Comparison of ENCODE assay signal across 16 cellular contexts in the genomic region with DNA sequence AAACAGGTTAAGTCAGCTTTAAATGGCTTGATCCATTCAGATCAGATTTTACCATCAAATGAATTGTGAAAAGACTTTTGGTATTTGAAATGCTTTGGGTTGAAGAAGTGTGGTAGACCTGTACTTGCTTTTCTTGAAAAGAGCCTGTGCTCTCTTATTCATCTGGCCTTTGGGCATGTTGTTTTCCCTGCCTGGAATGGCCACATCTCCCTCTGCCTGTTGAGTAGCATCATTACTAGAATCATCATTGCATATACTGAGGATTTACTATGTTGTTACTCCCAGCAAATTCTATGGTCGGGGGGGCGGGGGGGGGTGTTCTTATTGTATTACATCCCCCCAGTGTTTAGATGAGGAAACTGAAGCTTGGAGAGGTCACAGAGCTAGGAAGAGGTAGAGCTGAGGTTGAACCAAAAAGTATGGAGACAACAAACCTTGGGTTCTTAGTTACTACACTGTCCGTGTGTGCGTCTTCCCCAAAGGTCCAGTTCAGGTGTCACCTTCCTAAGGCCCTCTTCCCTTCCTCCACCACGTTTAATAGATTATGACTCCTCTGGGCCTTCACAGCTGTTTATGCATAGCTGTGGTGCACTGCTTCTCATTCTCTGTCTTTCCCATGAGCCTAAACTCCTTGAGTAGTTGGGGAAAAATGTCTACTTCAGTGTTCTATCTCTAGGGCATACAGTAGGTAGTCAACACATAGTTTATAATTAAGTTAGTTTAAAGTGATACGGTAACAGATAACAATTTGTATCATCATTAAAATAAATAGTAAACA.
DNase-seq lines count a peak whose midpoint lies in the region; ATAC-seq, FAIRE-seq and TF ChIP-seq lines count a peak whose summit lies in the region.
"Had no signal": no experiment of that assay in that cellular context is flagged by ENCODE, and none has a peak within 500 bp of the region (broad histone marks: within the 10 kb centered on the region; RNA-seq: fewer than 3 reads in every experiment).

No MANE protein-coding gene starts in this region.

- H3K79me1 ChIP-seq in H1 (ENCODE audit: low read depth, low read length): no peaks in the 10 kb centered on the region

- H4K20me1 ChIP-seq in H1 (replicated peaks in 1 of 2; ENCODE audit: control insufficient read depth in 1 of 2, insufficient read depth in 2 of 2, low read length in 2 of 2): no peaks in the 10 kb centered on the region

- no peak overlapping the region for H2AFZ ChIP-seq in H1 (ENCODE audit: low read length)

- H3K9ac ChIP-seq in H1 (replicated peaks in 1 of 4; ENCODE audit: extremely low read depth in 1 of 4, low read depth in 3 of 4, low read length in 3 of 4): no peak overlapping the region

- H3K4ac ChIP-seq in H1 (replicated peaks; ENCODE audit: insufficient read length, low read depth, low read length): no peak overlapping the region

- no peak overlapping the region for H3K27ac ChIP-seq in Panc1 (ENCODE audit: low read length)
- no peak overlapping the region for H3K27ac ChIP-seq in H1 (ENCODE audit: low read depth, low read length)
- H3K27ac ChIP-seq: 22Rv1, gastroesophageal sphincter, thyroid gland had no signal

- H3K23ac ChIP-seq in H1 (ENCODE audit: insufficient read length): no peak overlapping the region

- H3K27ac Mint-ChIP-seq in osteocyte (ENCODE audit: unreplicated experiment): no peak overlapping the region
- H3K27ac Mint-ChIP-seq in activated T-cell treated with anti-CD3 and anti-CD28 coated beads, Interleukin-2, amount 50 U/mL, for 72 hours: no peak overlapping the region
- H3K27ac Mint-ChIP-seq: activated naive CD4-positive, alpha-beta T cell treated with anti-CD3 and anti-CD28 coated beads for 36 hours had no signal

- no peak for FAIRE-seq in H1 (lab: Jason Lieb, UNC)
- FAIRE-seq: D721Med had no signal

- ATAC-seq in Panc1 (no peak), HG03354 (IDR thresholded peaks at IDR 0.05; ENCODE audit: poor library complexity, severe bottlenecking, unreplicated experiment) (no peak)
- no peak for ATAC-seq in activated T-cell treated with anti-CD3 and anti-CD28 coated beads, Interleukin-2, amount 50 U/mL, for 72 hours (replicated peaks in 1 of 2)
- ATAC-seq: gastroesophageal sphincter, left lobe of liver had no signal

- H2BK5ac ChIP-seq in H1 (ENCODE audit: low read depth, low read length): no peak overlapping the region

- H2BK12ac ChIP-seq in H1 (ENCODE audit: low read depth, low read length): no peak overlapping the region

- no peak overlapping the region for H2BK120ac ChIP-seq in H1 (replicated peaks; ENCODE audit: low read depth, low read length)

- in situ Hi-C loops in Panc1 (cut with HindIII; ENCODE audit: low pct_unique_long_range_greater_than_20kb, low sequenced_read_pairs): no loop called here

- peak; percentile 49 to 52 for TF ChIP-seq RAD21 in H1 (IDR thresholded peaks at IDR 0.05 in 1 of 2, conservative IDR thresholded peaks at IDR 0.05 in 1 of 2; ENCODE audit: low read depth in 2 of 2, low read length in 2 of 2)

- no peak overlapping the region for H3K4me3 Mint-ChIP-seq in osteocyte (ENCODE audit: unreplicated experiment)
- H3K4me3 Mint-ChIP-seq in activated T-cell treated with anti-CD3 and anti-CD28 coated beads, Interleukin-2, amount 50 U/mL, for 72 hours: no peak overlapping the region
- H3K4me3 Mint-ChIP-seq: activated naive CD4-positive, alpha-beta T cell treated with anti-CD3 and anti-CD28 coated beads for 36 hours had no signal

- H3K36me3 ChIP-seq in Panc1 (ENCODE audit: control insufficient read depth, insufficient read depth, low read length) (no peaks in the 10 kb centered on the region), H1 (ENCODE audit: control insufficient read depth in 2 of 4, insufficient read depth in 4 of 4, low read length in 3 of 4) (no peaks in the 10 kb centered on the region)
- H3K36me3 ChIP-seq: gastroesophageal sphincter, thyroid gland had no signal

- H3K23me2 ChIP-seq in H1 (ENCODE audit: low read depth, low read length): no peaks in the 10 kb centered on the region; the same call in 1 of the 2 replicates

- H4K8ac ChIP-seq in H1 (ENCODE audit: extremely low read depth, insufficient read depth, low read length): no peak overlapping the region

- no peak overlapping the region for H2BK15ac ChIP-seq in H1 (ENCODE audit: low read length)

- POLR2A ChIA-PET in Panc1 (lab: Charles Lee): no interaction called here
- POLR2A ChIA-PET in H1 (lab: Charles Lee; ENCODE audit: partially characterized antibody): no interaction called here

- peak overlapping the region; percentile 54; the same call in 1 of the 2 replicates for H2AK5ac ChIP-seq in H1 (ENCODE audit: low read depth, low read length)

- H3K36me3 Mint-ChIP-seq in osteocyte (ENCODE audit: unreplicated experiment): no peaks in the 10 kb centered on the region
- peaks cover 0 to 4% of the 10 kb centered on the region in 2 donors for H3K36me3 Mint-ChIP-seq in activated T-cell treated with anti-CD3 and anti-CD28 coated beads, Interleukin-2, amount 50 U/mL, for 72 hours (ENCODE audit: insufficient read depth in 2 of 2)

- H3K4me2 ChIP-seq in H1 (ENCODE audit: insufficient read depth in 1 of 2, low read depth in 2 of 2, low read length in 2 of 2): no peak overlapping the region

- no peaks in the 10 kb centered on the region for H3K79me2 ChIP-seq in H1 (ENCODE audit: control insufficient read depth in 1 of 2, insufficient read depth in 2 of 2, low read length in 2 of 2)

- H3K9me3 ChIP-seq in Panc1 (ENCODE audit: control insufficient read depth, insufficient read depth, low read depth, low read length) (no peaks in the 10 kb centered on the region), H1 (ENCODE audit: insufficient read depth in 2 of 2, low read depth in 1 of 2, low read length in 1 of 2) (no peaks in the 10 kb centered on the region)
- H3K9me3 ChIP-seq: gastroesophageal sphincter, thyroid gland had no signal

- intact Hi-C loops in Panc1 (cut with micrococcal nuclease; ENCODE audit: unreplicated experiment): no loop called here

- H2BK20ac ChIP-seq in H1 (ENCODE audit: low read length): no peak overlapping the region

- CTCF ChIA-PET in Panc1 (lab: Charles Lee) (no interaction called here), H1 (lab: Charles Lee; ENCODE audit: partially characterized antibody) (interaction anchor here (0.6 to 1.9 kb wide), 5 partner anchors 11 to 123 kb away, joined by 3 to 6 read pairs (median 3); no protein-coding TSS in a partner anchor)

- H3K4me1 Mint-ChIP-seq in osteocyte (ENCODE audit: unreplicated experiment): peaks cover 7% of the 10 kb centered on the region
- H3K4me1 Mint-ChIP-seq in activated T-cell treated with anti-CD3 and anti-CD28 coated beads, Interleukin-2, amount 50 U/mL, for 72 hours (ENCODE audit: low read depth): peaks cover 20% of the 10 kb centered on the region

- no peak overlapping the region for H3K18ac ChIP-seq in H1 (ENCODE audit: extremely low read depth, low read length)

- no TSS peak for BruUV-seq in Panc1 (replicated peaks; lab: Mats Ljungman, UMichigan)

- H3K9me3 Mint-ChIP-seq in osteocyte (ENCODE audit: unreplicated experiment): no peaks in the 10 kb centered on the region
- no peaks in the 10 kb centered on the region for H3K9me3 Mint-ChIP-seq in activated T-cell treated with anti-CD3 and anti-CD28 coated beads, Interleukin-2, amount 50 U/mL, for 72 hours
- H3K9me3 Mint-ChIP-seq: activated naive CD4-positive, alpha-beta T cell treated with anti-CD3 and anti-CD28 coated beads for 36 hours had no signal

- no peaks in the 10 kb centered on the region for H3K4me1 ChIP-seq in Panc1 (ENCODE audit: control insufficient read depth, insufficient read depth, low read length)
- peaks cover 0 to 7% (median 2%) of the 10 kb centered on the region in 4 experiments; a peak in 2 of 7 replicates for H3K4me1 ChIP-seq in H1 (replicated peaks in 1 of 4; ENCODE audit: control insufficient read depth in 3 of 4, insufficient read depth in 4 of 4, low read length in 3 of 4)
- H3K4me1 ChIP-seq: gastroesophageal sphincter, thyroid gland had no signal

- H3K27me3 ChIP-seq in Panc1 (ENCODE audit: control insufficient read depth, insufficient read depth, low read length): no peaks in the 10 kb centered on the region
- H3K27me3 ChIP-seq in H1 (replicated peaks in 1 of 4; ENCODE audit: control insufficient read depth in 3 of 4, extremely low read depth in 1 of 4, insufficient read depth in 3 of 4, low read length in 3 of 4): no peaks in the 10 kb centered on the region
- H3K27me3 ChIP-seq: gastroesophageal sphincter, thyroid gland had no signal

- no peak overlapping the region for H3K14ac ChIP-seq in H1 (ENCODE audit: insufficient read length)

- TF ChIP-seq EP300 in H1 (IDR thresholded peaks at IDR 0.05; ENCODE audit: borderline replicate concordance in 1 of 2, low read depth in 2 of 2, low read length in 2 of 2): no peak

- 92% methylated on average over 6 of the region's 6 CpGs; no CpG with 5 or more reads in 1 of the 2 experiments for WGBS in H1 (ENCODE audit: extremely low coverage in 1 of 2, insufficient coverage in 1 of 2, insufficient read length in 1 of 2, insufficient replicate concordance in 2 of 2, low coverage in 1 of 2, low lambda C conversion rate in 2 of 2, missing lambda C conversion rate in 1 of 2), 2 experiments

- DNase-seq in DMS 273 (lab: John Stamatoyannopoulos, UW; ENCODE audit: unreplicated experiment) (peak; percentile 4), DMS 273 treated with DMSO at 0.1 percent for 48 hours (lab: John Stamatoyannopoulos, UW) (no peak), Panc1 (ENCODE audit: low read depth, low spot score) (no peak), H1 (ENCODE audit: low read depth in 1 of 2, low spot score in 2 of 2) (no peak), osteocyte (ENCODE audit: extremely low spot score, unreplicated experiment) (no peak), HK-2 (ENCODE audit: unreplicated experiment) (no peak)
- DNase-seq in activated T-cell treated with anti-CD3 and anti-CD28 coated beads, Interleukin-2, amount 50 U/mL, for 72 hours: no peak
- DNase-seq: activated naive CD4-positive, alpha-beta T cell treated with anti-CD3 and anti-CD28 coated beads for 36 hours; NCI-H1105 treated with DMSO at 0.1 percent for 48 hours; RPMI8226; thyroid gland had no signal

- H4K5ac ChIP-seq in H1 (ENCODE audit: insufficient read length, low read depth, low read length): no peak overlapping the region

- no peak overlapping the region for H3K4me3 ChIP-seq in Panc1 (ENCODE audit: low read depth in 2 of 2, low read length in 2 of 2)
- H3K4me3 ChIP-seq in H1 (ENCODE audit: extremely low read depth in 1 of 4, insufficient read depth in 2 of 4, low read depth in 3 of 4, low read length in 4 of 4): no peak overlapping the region
- H3K4me3 ChIP-seq: gastroesophageal sphincter, thyroid gland had no signal

- no peak overlapping the region for H3K56ac ChIP-seq in H1 (replicated peaks; ENCODE audit: insufficient read length, low read depth, low read length)

- peak; percentile 15; the same call in 1 of the 2 replicates for TF ChIP-seq CTCF in Panc1 (IDR thresholded peaks at IDR 0.05)
- TF ChIP-seq CTCF in H1 (IDR thresholded peaks at IDR 0.05; ENCODE audit: control extremely low read depth in 1 of 3, insufficient read depth in 1 of 3, low read depth in 1 of 3, low read length in 3 of 3): peak in 1 of 3 experiments; percentile 8; a peak in 1 of 4 replicates
- TF ChIP-seq CTCF in osteocyte (IDR thresholded peaks at IDR 0.05): peak; percentile 42

- no peak for TF ChIP-seq POLR2A in H1 (IDR thresholded peaks at IDR 0.05; ENCODE audit: control extremely low read depth in 1 of 2, low read depth in 2 of 2, low read length in 2 of 2)

- H4K91ac ChIP-seq in H1 (replicated peaks; ENCODE audit: insufficient read length, low read length): no peak overlapping the region

- peaks cover 4% of the 10 kb centered on the region for H3K27me3 Mint-ChIP-seq in osteocyte (ENCODE audit: unreplicated experiment)
- H3K27me3 Mint-ChIP-seq in activated T-cell treated with anti-CD3 and anti-CD28 coated beads, Interleukin-2, amount 50 U/mL, for 72 hours (ENCODE audit: low read depth): peaks cover 10% of the 10 kb centered on the region
